18 cellular contexts compared by ENCODE assay signal in the genomic region with DNA sequence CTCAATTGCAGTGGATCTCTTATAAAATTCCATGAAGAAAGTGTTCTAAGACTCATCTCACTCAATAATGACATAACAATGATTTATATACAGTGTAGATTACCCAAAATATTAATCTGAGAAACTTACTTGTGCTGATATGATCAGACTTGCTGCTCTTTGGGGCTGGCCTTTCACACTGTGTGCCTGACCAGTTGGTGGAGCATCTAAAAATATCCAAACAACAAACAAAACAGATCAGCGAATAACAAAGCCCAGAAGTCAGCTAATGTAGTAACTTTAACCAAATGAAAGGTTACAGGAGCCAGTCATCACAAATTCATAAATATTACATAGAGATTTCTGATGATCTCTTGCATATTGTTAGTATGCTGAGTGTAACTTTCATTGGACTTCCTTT.
DNase-seq lines count a peak whose midpoint lies in the region; ATAC-seq and TF ChIP-seq lines count a peak whose summit lies in the region.
"Had no signal": no experiment of that assay in that cellular context is flagged by ENCODE, and none has a peak within 500 bp of the region (broad histone marks: within the 10 kb centered on the region; RNA-seq: fewer than 3 reads in every experiment).

No MANE protein-coding gene starts in this region.

- intact Hi-C loops in gastrocnemius medialis (cut with DNase I; ENCODE audit: low total_unique reads) = no loop called here

- H3K4me3 Mint-ChIP-seq in activated T-cell treated with anti-CD3 and anti-CD28 coated beads, Interleukin-2, amount 50 U/mL, for 72 hours = no peak overlapping the region
- H3K4me3 Mint-ChIP-seq: CD4-positive, CD25-positive, alpha-beta regulatory T cell; CD8-positive, alpha-beta memory T cell; GM23338; IgD-negative memory B cell had no signal

- no peaks in the 10 kb centered on the region for H3K9me3 ChIP-seq in gastrocnemius medialis
- no peaks in the 10 kb centered on the region for H3K9me3 ChIP-seq in suprapubic skin
- H3K9me3 ChIP-seq: BE2C had no signal

- no peak for TF ChIP-seq EP300 in suprapubic skin (IDR thresholded peaks at IDR 0.05)

- H3K27ac Mint-ChIP-seq in activated T-cell treated with anti-CD3 and anti-CD28 coated beads, Interleukin-2, amount 50 U/mL, for 72 hours = no peak overlapping the region
- H3K27ac Mint-ChIP-seq: CD4-positive, CD25-positive, alpha-beta regulatory T cell; CD8-positive, alpha-beta memory T cell; GM23338; IgD-negative memory B cell had no signal

- peak; percentile 56 to 84 for ATAC-seq in gastrocnemius medialis
- no peak for ATAC-seq in activated T-cell treated with anti-CD3 and anti-CD28 coated beads, Interleukin-2, amount 50 U/mL, for 72 hours (replicated peaks in 1 of 2)
- no peak for ATAC-seq in HG03342 (IDR thresholded peaks at IDR 0.05; ENCODE audit: unreplicated experiment)
- ATAC-seq: GM23338, HepG2 had no signal

- H3K27ac ChIP-seq in gastrocnemius medialis = peak overlapping the region; percentile 58 to 75 (median 62)
- peak overlapping the region; percentile 55 for H3K27ac ChIP-seq in suprapubic skin

- peaks cover 0 to 2% of the 10 kb centered on the region in 2 donors for H3K36me3 Mint-ChIP-seq in activated T-cell treated with anti-CD3 and anti-CD28 coated beads, Interleukin-2, amount 50 U/mL, for 72 hours (ENCODE audit: insufficient read depth in 2 of 2)
- H3K36me3 Mint-ChIP-seq: CD4-positive, CD25-positive, alpha-beta regulatory T cell; CD8-positive, alpha-beta memory T cell; IgD-negative memory B cell had no signal

- peaks cover 7% of the 10 kb centered on the region in 2 donors for H3K9me3 Mint-ChIP-seq in activated T-cell treated with anti-CD3 and anti-CD28 coated beads, Interleukin-2, amount 50 U/mL, for 72 hours
- H3K9me3 Mint-ChIP-seq: GM23338 had no signal

- H3K4me3 ChIP-seq in gastrocnemius medialis = peak overlapping the region; percentile 14 to 46 (median 36)
- no peak overlapping the region for H3K4me3 ChIP-seq in suprapubic skin
- H3K4me3 ChIP-seq: GM23338 had no signal

- no peaks in the 10 kb centered on the region for H3K27me3 Mint-ChIP-seq in activated T-cell treated with anti-CD3 and anti-CD28 coated beads, Interleukin-2, amount 50 U/mL, for 72 hours (ENCODE audit: low read depth)
- H3K27me3 Mint-ChIP-seq: CD4-positive, CD25-positive, alpha-beta regulatory T cell; CD8-positive, alpha-beta memory T cell; IgD-negative memory B cell had no signal

- 58% methylated on average over 1 of the region's 1 CpG for WGBS in suprapubic skin

- no peaks in the 10 kb centered on the region for H3K4me1 Mint-ChIP-seq in activated T-cell treated with anti-CD3 and anti-CD28 coated beads, Interleukin-2, amount 50 U/mL, for 72 hours (ENCODE audit: low read depth)
- H3K4me1 Mint-ChIP-seq: CD4-positive, CD25-positive, alpha-beta regulatory T cell; CD8-positive, alpha-beta memory T cell had no signal

- in situ Hi-C loops in G401 (cut with HindIII; ENCODE audit: low sequenced_read_pairs) = no loop called here
- in situ Hi-C loops in gastrocnemius medialis (cut with MboI; ENCODE audit: low sequenced_read_pairs in 4 of 4) = no loop called here

- TF ChIP-seq CTCF in gastrocnemius medialis (IDR thresholded peaks at IDR 0.05 in 4 of 5, conservative IDR thresholded peaks at IDR 0.05 in 1 of 5) = no peak
- no peak for TF ChIP-seq CTCF in suprapubic skin (IDR thresholded peaks at IDR 0.05)

- H3K36me3 ChIP-seq in gastrocnemius medialis = no peaks in the 10 kb centered on the region
- no peaks in the 10 kb centered on the region for H3K36me3 ChIP-seq in suprapubic skin
- H3K36me3 ChIP-seq: BE2C had no signal

- TF ChIP-seq POLR2A in gastrocnemius medialis (IDR thresholded peaks at IDR 0.05) (no peak), suprapubic skin (IDR thresholded peaks at IDR 0.05) (no peak)

- H3K27me3 ChIP-seq in gastrocnemius medialis = no peaks in the 10 kb centered on the region
- no peaks in the 10 kb centered on the region for H3K27me3 ChIP-seq in suprapubic skin
- H3K27me3 ChIP-seq: BE2C had no signal

- DNase-seq in G401 (ENCODE audit: low spot score) = peak; percentile 12
- DNase-seq in cerebellar cortex (ENCODE audit: low spot score) = peak; percentile 14
- DNase-seq in gastrocnemius medialis = peak in 1 of 2 donors; percentile 12
- no peak for DNase-seq in suprapubic skin (ENCODE audit: low spot score in 2 of 2)
- DNase-seq in activated T-cell treated with anti-CD3 and anti-CD28 coated beads, Interleukin-2, amount 50 U/mL, for 72 hours = no peak
- no peak for DNase-seq in NCI-H524 treated with DMSO at 0.1 percent for 48 hours (lab: John Stamatoyannopoulos, UW)
- DNase-seq: ACHN; BE2C; CD4-positive, CD25-positive, alpha-beta regulatory T cell; CD8-positive, alpha-beta memory T cell; COR-L47; DMS153; DMS79; GF-D8 had no signal

- H3K4me1 ChIP-seq in gastrocnemius medialis (no peaks in the 10 kb centered on the region), suprapubic skin (no peaks in the 10 kb centered on the region)
- H3K4me1 ChIP-seq: BE2C had no signal

Comparison
In these comparisons a context has a peak if more than half of its experiments do, and no peak if none do; other contexts are left out.
1. DNase-seq: peak in G401 (single experiment) and cerebellar cortex (single experiment); none in suprapubic skin (0 of 2), activated T-cell treated with anti-CD3 and anti-CD28 coated beads, Interleukin-2, amount 50 U/mL, for 72 hours (0 of 2) and NCI-H524 treated with DMSO at 0.1 percent for 48 hours (single experiment).
2. ATAC-seq: peak in gastrocnemius medialis (2 of 2); none in activated T-cell treated with anti-CD3 and anti-CD28 coated beads, Interleukin-2, amount 50 U/mL, for 72 hours (0 of 2) and HG03342 (single experiment).